In the genomic region with DNA sequence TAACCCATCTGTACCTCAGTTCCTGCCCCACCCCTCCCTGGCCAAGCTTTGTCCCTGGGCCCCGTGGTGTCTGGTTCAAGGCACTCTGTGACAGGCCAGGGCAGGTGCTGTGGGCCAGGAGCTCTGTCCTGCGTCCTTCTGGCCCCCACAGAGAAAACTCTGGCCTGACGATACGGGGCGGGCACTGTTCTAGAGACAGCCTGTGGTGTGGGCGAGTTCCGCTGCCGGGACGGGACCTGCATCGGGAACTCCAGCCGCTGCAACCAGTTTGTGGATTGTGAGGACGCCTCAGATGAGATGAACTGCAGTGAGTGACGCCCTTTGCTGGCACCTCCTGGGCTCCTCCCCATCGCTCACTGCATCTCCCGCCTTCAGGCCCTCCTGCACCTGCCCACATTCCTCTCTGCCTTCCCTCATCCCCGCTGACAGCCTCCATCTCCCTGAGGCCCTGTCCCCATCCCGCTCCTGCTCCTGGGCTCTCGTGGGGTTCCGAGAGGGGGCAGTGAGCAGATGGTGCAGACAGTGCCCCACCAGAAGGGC, we compare ENCODE assay signal across 31 cellular contexts. TPM values are rescaled to one million over a fixed set of nuclear protein-coding genes. Genes with fewer than 3 reads are reported as not detected.
DNase-seq lines count a peak whose midpoint lies in the region; ATAC-seq and TF ChIP-seq lines count a peak whose summit lies in the region.
"Had no signal": no experiment of that assay in that cellular context is flagged by ENCODE, and none has a peak within 500 bp of the region (broad histone marks: within the 10 kb centered on the region; RNA-seq: fewer than 3 reads in every experiment).

No MANE protein-coding gene starts in this region.

- H3K27me3 ChIP-seq in SJCRH30 = no peaks in the 10 kb centered on the region
- H3K27me3 ChIP-seq: BLaER1 had no signal

- no peak for ATAC-seq in GM19455 (IDR thresholded peaks at IDR 0.05; ENCODE audit: unreplicated experiment)
- ATAC-seq: HepG2, K562, T-cell had no signal

- H3K36me3 Mint-ChIP-seq in neural crest cell (ENCODE audit: low read depth) = peaks cover 12% of the 10 kb centered on the region
- H3K36me3 Mint-ChIP-seq: CD4-positive, CD25-positive, alpha-beta regulatory T cell had no signal

- peaks cover 4% of the 10 kb centered on the region for H3K9me3 Mint-ChIP-seq in neural crest cell
- H3K9me3 Mint-ChIP-seq: CD4-positive, CD25-positive, alpha-beta regulatory T cell; T-cell had no signal

- TF ChIP-seq CTCF in HEK293 (tag by site-specific recombination; IDR thresholded peaks at IDR 0.05) (no peak), neural crest cell (conservative IDR thresholded peaks at IDR 0.05) (no peak)

- no peaks in the 10 kb centered on the region for H3K4me1 ChIP-seq in HEK293 (ENCODE audit: control insufficient read depth, insufficient read depth, low read length)
- H3K4me1 ChIP-seq in SJCRH30 = peaks cover 25% of the 10 kb centered on the region

- H3K4me3 ChIP-seq in HEK293 (ENCODE audit: low read depth, low read length) (no peak overlapping the region), SJCRH30 (peak overlapping the region; percentile 5)
- H3K4me3 ChIP-seq: BLaER1, K562, PC-9 had no signal

- H3K4me3 Mint-ChIP-seq in neural crest cell = no peak overlapping the region
- H3K4me3 Mint-ChIP-seq: CD4-positive, CD25-positive, alpha-beta regulatory T cell; T-cell had no signal

- H3K27ac Mint-ChIP-seq in neural crest cell (ENCODE audit: unreplicated experiment) = peak overlapping the region; percentile 62
- H3K27ac Mint-ChIP-seq: CD4-positive, CD25-positive, alpha-beta regulatory T cell; T-cell had no signal

- no peaks in the 10 kb centered on the region for H3K9me3 ChIP-seq in HEK293 (ENCODE audit: control insufficient read depth, insufficient read depth, low read depth, low read length)
- H3K9me3 ChIP-seq in SJCRH30 (replicated peaks) = no peaks in the 10 kb centered on the region
- H3K9me3 ChIP-seq: BLaER1 had no signal

- DNase-seq in DMS53 (lab: John Stamatoyannopoulos, UW) (peak; percentile 87), SJCRH30 (peak; percentile 98 to 99), neural crest cell (ENCODE audit: low read depth, low spot score) (no peak), HT-29 (ENCODE audit: low spot score) (no peak)
- no peak for DNase-seq in activated T-cell treated with anti-CD3 and anti-CD28 coated beads, Interleukin-2, amount 50 U/mL, for 1 hour
- DNase-seq: CD4-positive, CD25-positive, alpha-beta regulatory T cell; DMS79; EL; GF-D8; HCEC 1CT; Kasumi-1; MV-4-11; NCI-H1105; NCI-H1694; NCI-H2029 treated with DMSO at 0.1 percent for 48 hours; NCI-H524 treated with DMSO at 0.1 percent for 48 hours; NCI-H82; NK-92 treated with Interleukin-12 subunit alpha and Interleukin-12 subunit beta, amount 100 ng/mL, for 24 hours; PC-9; Right ventricle myocardium superior; T-cell had no signal

- POLR2A ChIA-PET in HEK293 (lab: Yijun Ruan, JAX) = interaction anchor here (1.2 kb wide), 1 partner anchor 47 kb away, joined by 3 read pairs; no protein-coding TSS in a partner anchor

- no peaks in the 10 kb centered on the region for H3K27me3 Mint-ChIP-seq in neural crest cell (ENCODE audit: low read depth)
- H3K27me3 Mint-ChIP-seq: CD4-positive, CD25-positive, alpha-beta regulatory T cell; T-cell had no signal

- H3K27ac ChIP-seq in HEK293 (ENCODE audit: extremely low read depth, low read depth, low read length) (no peak overlapping the region), SJCRH30 (peak overlapping the region; percentile 41)
- H3K27ac ChIP-seq: BLaER1, PC-9 had no signal

- CTCF ChIA-PET in HEK293 (lab: Yijun Ruan, JAX) = interaction anchor here (0.6 to 1.5 kb wide), 6 partner anchors 20 to 500 kb away, joined by 3 to 6 read pairs (median 3); no protein-coding TSS in a partner anchor

- H3K36me3 ChIP-seq in HEK293 (ENCODE audit: control insufficient read depth in 2 of 2, insufficient read depth in 1 of 2, low read length in 2 of 2) (peaks cover 9 to 100% of the 10 kb centered on the region in 2 experiments; a peak in 2 of 3 replicates), SJCRH30 (peaks cover 8% of the 10 kb centered on the region)

- H3K4me1 Mint-ChIP-seq in neural crest cell = no peaks in the 10 kb centered on the region
- H3K4me1 Mint-ChIP-seq: CD4-positive, CD25-positive, alpha-beta regulatory T cell; T-cell had no signal

TF ChIP-seq in HEK293, 187 proteins besides CTCF, POLR2A, EP300 and RAD21:
- TF ChIP-seq ZSCAN30 (tag by site-specific recombination; IDR thresholded peaks at IDR 0.05) (no peak), ZFHX2 (tag by site-specific recombination; conservative IDR thresholded peaks at IDR 0.05) (0 out of 2 replicates have a peak, but pooled peaks have one; percentile 37), ZNF76 (tag by site-specific recombination; IDR thresholded peaks at IDR 0.05; ENCODE audit: borderline replicate concordance, low read depth) (no peak)

RNA-seq across cellular contexts. Expression of gene NXPH4, which starts 22.8 kb away (rescaled TPM):
- 91.1 and 92.7 TPM in 2 replicates for total RNA-seq in SJCRH30 (2014; rRNA removed; shearing (Covaris generic))
- 0.71 and 0.91 TPM in 2 replicates for total RNA-seq in neural crest cell
- total RNA-seq in HT-29 (2014; rRNA removed; shearing (Covaris generic)) = 0.97 and 2.8 TPM in 2 replicates
- total RNA-seq: HepG2 had no signal

RNA-seq across cellular contexts. Expression of gene SHMT2, which starts 35.7 kb away (rescaled TPM):
- 1,504 and 1,712 TPM in 2 replicates for total RNA-seq in SJCRH30 (2014; rRNA removed; shearing (Covaris generic))
- total RNA-seq in neural crest cell = 225 and 230 TPM in 2 replicates
- 295 and 298 TPM in 2 replicates for total RNA-seq in HT-29 (2014; rRNA removed; shearing (Covaris generic))

RNA-seq across cellular contexts. Expression of gene LRP1-AS, which starts 46.4 kb away (rescaled TPM):
- 1.1 and 1.3 TPM in 2 replicates for total RNA-seq in SJCRH30 (2014; rRNA removed; shearing (Covaris generic))
- total RNA-seq in neural crest cell = not detected in 2 replicates
- total RNA-seq in HT-29 (2014; rRNA removed; shearing (Covaris generic)) = not detected in 2 replicates
- total RNA-seq: CD4-positive, CD25-positive, alpha-beta regulatory T cell; H1; HepG2; HT1080; K562; M059J; PC-9; Right ventricle myocardium superior; RPMI7951; SK-MEL-5; T-cell had no signal

RNA-seq across cellular contexts. Expression of gene STAC3, which starts 57.2 kb away (rescaled TPM):
- total RNA-seq in SJCRH30 (2014; rRNA removed; shearing (Covaris generic)) = 1,199 and 1,339 TPM in 2 replicates
- total RNA-seq in neural crest cell = 3.8 and 4.1 TPM in 2 replicates
- 0.41 and 1.1 TPM in 2 replicates for total RNA-seq in HT-29 (2014; rRNA removed; shearing (Covaris generic))
- total RNA-seq: SK-MEL-5 had no signal

Comparison
In these comparisons a context has a peak if more than half of its experiments do, and no peak if none do; other contexts are left out.
1. DNase-seq: peak in DMS53 (single experiment) and SJCRH30 (2 of 2); none in neural crest cell (single experiment), HT-29 (single experiment) and activated T-cell treated with anti-CD3 and anti-CD28 coated beads, Interleukin-2, amount 50 U/mL, for 1 hour (single experiment).
2. RNA of gene NXPH4, which starts 22.8 kb away (total RNA-seq): 91.1 to 92.7 TPM in SJCRH30; 0.97 to 2.8 TPM in HT-29 and 0.71 to 0.91 TPM in neural crest cell; every median in the first group is over 10 times any median in the second.